ENCODE assay signal across 1 cellular context in genomic region chr1:172834609-172835008, GRCh38.
TF ChIP-seq lines count a peak whose summit lies in the region.

No MANE protein-coding gene starts in this region.

TF ChIP-seq in K562, 482 proteins besides CTCF, POLR2A, EP300 and RAD21 (continued from another document):
- no peak for TF ChIP-seq CREB3L1 (IDR thresholded peaks at IDR 0.05; ENCODE audit: borderline replicate concordance, low read depth)
- TF ChIP-seq ZBTB1 (CRISPR knock-in tag; IDR thresholded peaks at IDR 0.05; ENCODE audit: borderline replicate concordance, low read depth), result no peak
- TF ChIP-seq SMC3 (conservative IDR thresholded peaks at IDR 0.05; ENCODE audit: insufficient read depth, low read depth, low read length), result no peak
- peak; percentile 39; the same call in 1 of the 2 replicates for TF ChIP-seq MGA (IDR thresholded peaks at IDR 0.05)
- no peak for TF ChIP-seq DEAF1 (CRISPR knock-in tag; IDR thresholded peaks at IDR 0.05)
- TF ChIP-seq TCF15 (CRISPR knock-in tag; IDR thresholded peaks at IDR 0.05), result no peak
- TF ChIP-seq TSHZ1 (CRISPR knock-in tag; IDR thresholded peaks at IDR 0.05), result no peak
